In the genomic region with DNA sequence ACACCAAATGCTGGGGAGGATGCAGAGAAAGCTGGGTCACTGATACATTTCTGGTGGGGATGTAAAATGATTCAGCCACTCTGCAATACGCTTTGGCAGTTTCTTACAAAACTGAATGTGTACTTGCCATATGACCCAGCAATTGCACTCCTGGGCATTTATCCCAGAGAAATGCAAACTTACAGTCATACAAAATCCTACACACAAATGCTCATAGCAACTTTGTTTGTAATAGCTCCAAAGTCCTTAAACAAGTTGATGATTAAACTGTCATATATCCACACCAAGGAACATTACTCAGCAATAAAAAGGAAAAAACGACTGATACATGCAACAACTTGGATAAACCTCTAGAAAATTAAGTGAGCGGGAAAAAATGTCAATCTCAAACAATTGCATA, we compare ENCODE assay signal across 2 cellular contexts.
TF ChIP-seq lines count a peak whose summit lies in the region.

No MANE protein-coding gene starts in this region.

TF ChIP-seq in A549, 52 proteins besides CTCF, POLR2A, EP300 and RAD21 (continued from another document):
- TF ChIP-seq, protein P1, sequence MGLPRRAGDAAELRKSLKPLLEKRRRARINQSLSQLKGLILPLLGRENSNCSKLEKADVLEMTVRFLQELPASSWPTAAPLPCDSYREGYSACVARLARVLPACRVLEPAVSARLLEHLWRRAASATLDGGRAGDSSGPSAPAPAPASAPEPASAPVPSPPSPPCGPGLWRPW (IDR thresholded peaks at IDR 0.05) = peak; percentile 64; the same call in 1 of the 2 replicates
- no peak for TF ChIP-seq KDM5A (IDR thresholded peaks at IDR 0.05)
- TF ChIP-seq HEYL (CRISPR knock-in tag; IDR thresholded peaks at IDR 0.05) = no peak
- peak; percentile 59; the same call in 1 of the 2 replicates for TF ChIP-seq FOSL2 (IDR thresholded peaks at IDR 0.05)
- peak; percentile 74 for TF ChIP-seq FOSL2 (CRISPR knock-in tag; IDR thresholded peaks at IDR 0.05)
- peak; percentile 77 to 85 for TF ChIP-seq CEBPB (IDR thresholded peaks at IDR 0.05)
- peak; percentile 24; the same call in 1 of the 3 replicates for TF ChIP-seq SMC3 (IDR thresholded peaks at IDR 0.05)
- TF ChIP-seq, protein P2, sequence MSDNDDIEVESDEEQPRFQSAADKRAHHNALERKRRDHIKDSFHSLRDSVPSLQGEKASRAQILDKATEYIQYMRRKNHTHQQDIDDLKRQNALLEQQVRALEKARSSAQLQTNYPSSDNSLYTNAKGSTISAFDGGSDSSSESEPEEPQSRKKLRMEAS (IDR thresholded peaks at IDR 0.05) = peak; percentile 61
- TF ChIP-seq ZC3H11A (IDR thresholded peaks at IDR 0.05) = no peak
- peak; percentile 79 for TF ChIP-seq JUNB (IDR thresholded peaks at IDR 0.05)
- no peak for TF ChIP-seq PHF8 (IDR thresholded peaks at IDR 0.05; ENCODE audit: borderline replicate concordance, low read depth)
- TF ChIP-seq CHD4 (IDR thresholded peaks at IDR 0.05; ENCODE audit: borderline replicate concordance) = no peak
- TF ChIP-seq JUN (IDR thresholded peaks at IDR 0.05) = peak; percentile 54 to 67; a peak in 3 of 5 replicates
- no peak for TF ChIP-seq CBX2 (IDR thresholded peaks at IDR 0.05; ENCODE audit: borderline replicate concordance, low read depth)
- TF ChIP-seq MAFK (IDR thresholded peaks at IDR 0.05; ENCODE audit: partially characterized antibody) = peak; percentile 97
- TF ChIP-seq, protein P3, sequence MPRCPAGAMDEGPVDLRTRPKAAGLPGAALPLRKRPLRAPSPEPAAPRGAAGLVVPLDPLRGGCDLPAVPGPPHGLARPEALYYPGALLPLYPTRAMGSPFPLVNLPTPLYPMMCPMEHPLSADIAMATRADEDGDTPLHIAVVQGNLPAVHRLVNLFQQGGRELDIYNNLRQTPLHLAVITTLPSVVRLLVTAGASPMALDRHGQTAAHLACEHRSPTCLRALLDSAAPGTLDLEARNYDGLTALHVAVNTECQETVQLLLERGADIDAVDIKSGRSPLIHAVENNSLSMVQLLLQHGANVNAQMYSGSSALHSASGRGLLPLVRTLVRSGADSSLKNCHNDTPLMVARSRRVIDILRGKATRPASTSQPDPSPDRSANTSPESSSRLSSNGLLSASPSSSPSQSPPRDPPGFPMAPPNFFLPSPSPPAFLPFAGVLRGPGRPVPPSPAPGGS (IDR thresholded peaks at IDR 0.05) = peak; percentile 62; the same call in 1 of the 3 replicates
- TF ChIP-seq SREBF2 (IDR thresholded peaks at IDR 0.05) = no peak
- TF ChIP-seq, protein P4, sequence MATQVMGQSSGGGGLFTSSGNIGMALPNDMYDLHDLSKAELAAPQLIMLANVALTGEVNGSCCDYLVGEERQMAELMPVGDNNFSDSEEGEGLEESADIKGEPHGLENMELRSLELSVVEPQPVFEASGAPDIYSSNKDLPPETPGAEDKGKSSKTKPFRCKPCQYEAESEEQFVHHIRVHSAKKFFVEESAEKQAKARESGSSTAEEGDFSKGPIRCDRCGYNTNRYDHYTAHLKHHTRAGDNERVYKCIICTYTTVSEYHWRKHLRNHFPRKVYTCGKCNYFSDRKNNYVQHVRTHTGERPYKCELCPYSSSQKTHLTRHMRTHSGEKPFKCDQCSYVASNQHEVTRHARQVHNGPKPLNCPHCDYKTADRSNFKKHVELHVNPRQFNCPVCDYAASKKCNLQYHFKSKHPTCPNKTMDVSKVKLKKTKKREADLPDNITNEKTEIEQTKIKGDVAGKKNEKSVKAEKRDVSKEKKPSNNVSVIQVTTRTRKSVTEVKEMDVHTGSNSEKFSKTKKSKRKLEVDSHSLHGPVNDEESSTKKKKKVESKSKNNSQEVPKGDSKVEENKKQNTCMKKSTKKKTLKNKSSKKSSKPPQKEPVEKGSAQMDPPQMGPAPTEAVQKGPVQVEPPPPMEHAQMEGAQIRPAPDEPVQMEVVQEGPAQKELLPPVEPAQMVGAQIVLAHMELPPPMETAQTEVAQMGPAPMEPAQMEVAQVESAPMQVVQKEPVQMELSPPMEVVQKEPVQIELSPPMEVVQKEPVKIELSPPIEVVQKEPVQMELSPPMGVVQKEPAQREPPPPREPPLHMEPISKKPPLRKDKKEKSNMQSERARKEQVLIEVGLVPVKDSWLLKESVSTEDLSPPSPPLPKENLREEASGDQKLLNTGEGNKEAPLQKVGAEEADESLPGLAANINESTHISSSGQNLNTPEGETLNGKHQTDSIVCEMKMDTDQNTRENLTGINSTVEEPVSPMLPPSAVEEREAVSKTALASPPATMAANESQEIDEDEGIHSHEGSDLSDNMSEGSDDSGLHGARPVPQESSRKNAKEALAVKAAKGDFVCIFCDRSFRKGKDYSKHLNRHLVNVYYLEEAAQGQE (IDR thresholded peaks at IDR 0.05) = no peak

TF ChIP-seq in IMR-90, 13 proteins besides CTCF, POLR2A, EP300 and RAD21 (continued from another document):
- TF ChIP-seq, protein P5, sequence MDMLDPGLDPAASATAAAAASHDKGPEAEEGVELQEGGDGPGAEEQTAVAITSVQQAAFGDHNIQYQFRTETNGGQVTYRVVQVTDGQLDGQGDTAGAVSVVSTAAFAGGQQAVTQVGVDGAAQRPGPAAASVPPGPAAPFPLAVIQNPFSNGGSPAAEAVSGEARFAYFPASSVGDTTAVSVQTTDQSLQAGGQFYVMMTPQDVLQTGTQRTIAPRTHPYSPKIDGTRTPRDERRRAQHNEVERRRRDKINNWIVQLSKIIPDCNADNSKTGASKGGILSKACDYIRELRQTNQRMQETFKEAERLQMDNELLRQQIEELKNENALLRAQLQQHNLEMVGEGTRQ (IDR thresholded peaks at IDR 0.05; ENCODE audit: low read depth, low read length) = no peak
- TF ChIP-seq CHD1 (IDR thresholded peaks at IDR 0.05; ENCODE audit: low read depth, low read length) (no peak), MAZ (IDR thresholded peaks at IDR 0.05; ENCODE audit: borderline replicate concordance, low read depth, low read length) (no peak), NFE2L2 (IDR thresholded peaks at IDR 0.05; ENCODE audit: low read depth, low read length) (peak; percentile 51; the same call in 1 of the 2 replicates), SMC3 (IDR thresholded peaks at IDR 0.05; ENCODE audit: low read depth, low read length) (no peak), CEBPB (IDR thresholded peaks at IDR 0.05; ENCODE audit: low read depth, low read length) (peak; percentile 67), RCOR1 (IDR thresholded peaks at IDR 0.05; ENCODE audit: insufficient replicate concordance, low read length) (no peak), RFX5 (IDR thresholded peaks at IDR 0.05; ENCODE audit: low read depth, low read length) (no peak), MAFK (IDR thresholded peaks at IDR 0.05; ENCODE audit: low read depth, low read length) (peak; percentile 63)
